Comparison of ENCODE assay signal across 11 cellular contexts in the genomic region with DNA sequence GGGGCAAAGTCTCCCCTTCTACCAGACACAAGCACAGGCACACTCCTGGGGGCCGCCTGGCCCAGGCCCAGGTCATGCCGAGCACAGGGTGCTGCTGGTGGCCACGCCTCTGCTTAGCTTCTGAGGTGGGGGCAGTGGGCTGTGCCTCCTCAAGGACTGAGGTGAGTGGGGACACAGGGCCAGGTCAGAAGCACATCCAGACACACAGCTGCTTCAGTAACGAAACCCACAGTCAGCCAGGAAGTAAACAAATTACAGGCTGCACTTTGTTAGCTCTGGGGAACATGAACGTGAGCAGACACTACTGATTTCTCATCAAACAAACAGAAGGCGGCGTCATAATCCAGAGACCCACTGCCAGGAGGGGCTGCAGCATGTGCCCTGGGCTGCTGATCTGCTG.
DNase-seq lines count a peak whose midpoint lies in the region; ATAC-seq, FAIRE-seq and TF ChIP-seq lines count a peak whose summit lies in the region.
"Had no signal": no experiment of that assay in that cellular context is flagged by ENCODE, and none has a peak within 500 bp of the region (broad histone marks: within the 10 kb centered on the region; RNA-seq: fewer than 3 reads in every experiment).

No MANE protein-coding gene starts in this region.

- peaks cover 0 to 2% (median 0%) of the 10 kb centered on the region in 4 donors for H3K4me1 ChIP-seq in transverse colon

- DNase-seq in DMS53 treated with DMSO at 0.1 percent for 48 hours (lab: John Stamatoyannopoulos, UW; ENCODE audit: unreplicated experiment) (peak; percentile 84), glomerular visceral epithelial cell (ENCODE audit: extremely low spot score) (no peak), D721Med (ENCODE audit: insufficient read length, low spot score) (no peak), transverse colon (no peak)
- DNase-seq in activated T-helper 1 cell treated with anti-CD3 and anti-CD28 coated beads, Interleukin-12 subunit alpha, Interleukin-12 subunit beta, Interleukin-2, Interleukin-4 antibody, amounts not matched to agents 30 ng/mL and 10 ng/mL and 1 ng/mL, durations not matched to agents 14 hours and 24 hours and 36 hours (ENCODE audit: low spot score): peak; percentile 7
- DNase-seq: activated CD8-positive, alpha-beta memory T cell treated with anti-CD3 and anti-CD28 coated beads, Interleukin-2, amount 50 U/mL, for 4 hours; NCI-H1105 treated with DMSO at 0.1 percent for 48 hours; substantia nigra had no signal

- no peak overlapping the region for H3K27ac Mint-ChIP-seq in activated T-helper 1 cell treated with anti-CD3 and anti-CD28 coated beads, Interleukin-12 subunit alpha, Interleukin-12 subunit beta, Interleukin-2, Interleukin-4 antibody, amounts not matched to agents 30 ng/mL and 10 ng/mL and 1 ng/mL, durations not matched to agents 14 hours and 24 hours and 36 hours

- 36% methylated on average over 7 of the region's 7 CpGs; no CpG with 5 or more reads in 1 of the 2 donors for WGBS in transverse colon (ENCODE audit: low coverage in 1 of 2), 2 donors

- ATAC-seq in GM19438 (IDR thresholded peaks at IDR 0.05; ENCODE audit: low read depth, unreplicated experiment) (peak; percentile 53), HG03565 (IDR thresholded peaks at IDR 0.05; ENCODE audit: unreplicated experiment) (peak; percentile 28), GM18858 (IDR thresholded peaks at IDR 0.05; ENCODE audit: unreplicated experiment) (no peak)

- in situ Hi-C loops in transverse colon (cut with MboI; ENCODE audit: low pct_ligation_motif_present in 1 of 4, low pct_unique_long_range_greater_than_20kb in 1 of 4, low sequenced_read_pairs in 3 of 4): no loop called here

- no peaks in the 10 kb centered on the region for H3K9me3 Mint-ChIP-seq in activated T-helper 1 cell treated with anti-CD3 and anti-CD28 coated beads, Interleukin-12 subunit alpha, Interleukin-12 subunit beta, Interleukin-2, Interleukin-4 antibody, amounts not matched to agents 30 ng/mL and 10 ng/mL and 1 ng/mL, durations not matched to agents 14 hours and 24 hours and 36 hours

- H3K36me3 ChIP-seq in transverse colon: no peaks in the 10 kb centered on the region

- TF ChIP-seq EP300 in transverse colon (IDR thresholded peaks at IDR 0.05; ENCODE audit: low read depth): no peak

- no peak for FAIRE-seq in D721Med (lab: Jason Lieb, UNC)

- H3K4me3 Mint-ChIP-seq in activated T-helper 1 cell treated with anti-CD3 and anti-CD28 coated beads, Interleukin-12 subunit alpha, Interleukin-12 subunit beta, Interleukin-2, Interleukin-4 antibody, amounts not matched to agents 30 ng/mL and 10 ng/mL and 1 ng/mL, durations not matched to agents 14 hours and 24 hours and 36 hours: no peak overlapping the region

- H3K27me3 Mint-ChIP-seq in activated T-helper 1 cell treated with anti-CD3 and anti-CD28 coated beads, Interleukin-12 subunit alpha, Interleukin-12 subunit beta, Interleukin-2, Interleukin-4 antibody, amounts not matched to agents 30 ng/mL and 10 ng/mL and 1 ng/mL, durations not matched to agents 14 hours and 24 hours and 36 hours (ENCODE audit: insufficient read depth): no peaks in the 10 kb centered on the region

- H3K27ac ChIP-seq in transverse colon: no peak overlapping the region

- no peak for TF ChIP-seq POLR2A in transverse colon (IDR thresholded peaks at IDR 0.05)

- TF ChIP-seq CTCF in D721Med (IDR thresholded peaks at IDR 0.05; ENCODE audit: insufficient read depth, missing control alignments): no peak
- no peak for TF ChIP-seq CTCF in transverse colon (IDR thresholded peaks at IDR 0.05)

- H3K4me3 ChIP-seq in transverse colon: no peak overlapping the region

- H3K9me3 ChIP-seq in transverse colon: no peaks in the 10 kb centered on the region

- no peaks in the 10 kb centered on the region for H3K27me3 ChIP-seq in transverse colon

- H3K4me1 Mint-ChIP-seq in activated T-helper 1 cell treated with anti-CD3 and anti-CD28 coated beads, Interleukin-12 subunit alpha, Interleukin-12 subunit beta, Interleukin-2, Interleukin-4 antibody, amounts not matched to agents 30 ng/mL and 10 ng/mL and 1 ng/mL, durations not matched to agents 14 hours and 24 hours and 36 hours (ENCODE audit: low read depth): peaks cover 22% of the 10 kb centered on the region

- intact Hi-C loops in activated T-helper 1 cell treated with anti-CD3 and anti-CD28 coated beads, Interleukin-12 subunit alpha, Interleukin-12 subunit beta, Interleukin-2, Interleukin-4 antibody, amounts not matched to agents 30 ng/mL and 10 ng/mL and 1 ng/mL, durations not matched to agents 14 hours and 24 hours and 36 hours (cut with micrococcal nuclease): loop anchor here (10.0 kb wide), 1 partner anchor 101 kb away; no protein-coding TSS in a partner anchor
- intact Hi-C loops in transverse colon (cut with DNase I; ENCODE audit: low total_unique reads): loop anchor here (10.0 kb wide), 1 partner anchor 129 kb away; no protein-coding TSS in a partner anchor

- H3K36me3 Mint-ChIP-seq in activated T-helper 1 cell treated with anti-CD3 and anti-CD28 coated beads, Interleukin-12 subunit alpha, Interleukin-12 subunit beta, Interleukin-2, Interleukin-4 antibody, amounts not matched to agents 30 ng/mL and 10 ng/mL and 1 ng/mL, durations not matched to agents 14 hours and 24 hours and 36 hours (ENCODE audit: low read depth): no peaks in the 10 kb centered on the region

Comparison
In these comparisons a context has a peak if more than half of its experiments do, and no peak if none do; other contexts are left out.
1. DNase-seq: peak in DMS53 treated with DMSO at 0.1 percent for 48 hours (single experiment) and activated T-helper 1 cell treated with anti-CD3 and anti-CD28 coated beads, Interleukin-12 subunit alpha, Interleukin-12 subunit beta, Interleukin-2, Interleukin-4 antibody, amounts not matched to agents 30 ng/mL and 10 ng/mL and 1 ng/mL, durations not matched to agents 14 hours and 24 hours and 36 hours (single experiment); none in glomerular visceral epithelial cell (single experiment), D721Med (single experiment) and transverse colon (single experiment).